ENCODE assay signal across 21 cellular contexts in the genomic region with DNA sequence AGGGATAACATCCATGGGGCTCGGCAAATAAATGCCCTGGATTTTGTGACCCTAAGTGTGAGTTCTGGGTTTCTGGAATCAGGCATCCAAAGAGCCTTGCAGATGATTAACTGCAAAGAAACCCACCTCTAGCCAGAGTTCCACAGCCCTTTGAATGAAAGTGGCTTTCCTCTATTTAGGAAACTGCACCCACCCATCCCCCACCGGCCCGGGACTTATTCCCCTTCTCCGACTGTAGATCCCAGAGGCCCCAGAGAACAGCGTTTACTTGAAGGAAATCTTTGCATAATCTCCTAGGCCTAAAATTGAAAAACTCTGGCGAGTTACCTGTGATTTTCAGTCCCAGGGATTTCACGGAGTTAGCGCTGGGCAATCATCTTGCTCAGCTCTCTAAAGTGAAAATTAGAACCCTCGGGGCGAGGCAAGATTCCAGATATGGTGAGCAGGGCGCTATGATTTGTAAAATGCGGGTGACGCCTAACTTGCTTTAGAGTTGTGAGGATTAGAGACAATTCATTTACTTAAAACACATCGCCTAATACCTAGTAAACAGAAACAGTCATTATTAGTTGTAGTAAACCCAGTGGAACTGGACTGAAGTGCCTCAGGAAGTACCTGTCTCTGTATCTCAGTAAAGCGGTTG. TPM values are rescaled to one million over a fixed set of nuclear protein-coding genes. Genes with fewer than 3 reads are reported as not detected.
DNase-seq lines count a peak whose midpoint lies in the region; ATAC-seq and TF ChIP-seq lines count a peak whose summit lies in the region.
"Had no signal": no experiment of that assay in that cellular context is flagged by ENCODE, and none has a peak within 500 bp of the region (broad histone marks: within the 10 kb centered on the region; RNA-seq: fewer than 3 reads in every experiment).

No MANE protein-coding gene starts in this region.

- H3K27me3 ChIP-seq in left ventricle myocardium inferior (ENCODE audit: low read depth), result peaks cover 100% of the 10 kb centered on the region
- peaks cover 22% of the 10 kb centered on the region for H3K27me3 ChIP-seq in colonic mucosa
- peaks cover 99% of the 10 kb centered on the region for H3K27me3 ChIP-seq in upper lobe of right lung

- peaks cover 78 to 97% (median 92%) of the 10 kb centered on the region in 3 donors for H3K27me3 Mint-ChIP-seq in naive B cell

- intact Hi-C loops in cardiac septum (cut with DNase I), result no loop called here
- intact Hi-C loops in left ventricle myocardium inferior (cut with micrococcal nuclease), result no loop called here
- intact Hi-C loops in colonic mucosa (cut with DNase I), result loop anchor here (10.0 kb wide), 1 partner anchor 1024 kb away; no protein-coding TSS in a partner anchor
- intact Hi-C loops in upper lobe of right lung (cut with DNase I), result loop anchor here (10.0 kb wide), 1 partner anchor 154 kb away; no protein-coding TSS in a partner anchor

- peak overlapping the region; percentile 36 to 86 (median 77) for H3K4me3 Mint-ChIP-seq in naive B cell
- H3K4me3 Mint-ChIP-seq: activated CD4-positive, alpha-beta T cell treated with anti-CD3 and anti-CD28 coated beads, Interleukin-2, amount 10 ng/mL, durations not matched to agents 7 days and 5 days had no signal

- peak overlapping the region in 4 of 6 donors; percentile 0 to 86 (median 26) for H3K27ac Mint-ChIP-seq in naive B cell
- H3K27ac Mint-ChIP-seq: activated CD4-positive, alpha-beta T cell treated with anti-CD3 and anti-CD28 coated beads, Interleukin-2, amount 10 ng/mL, durations not matched to agents 7 days and 5 days had no signal

- DNase-seq in cardiac septum (ENCODE audit: low spot score) (peak; percentile 44), left ventricle myocardium inferior (no peak), colonic mucosa (peak; percentile 29), naive B cell (no peak), upper lobe of right lung (peak; percentile 16), cortex of kidney (lab: John Stamatoyannopoulos, UW) (no peak), OCI-M2 (lab: John Stamatoyannopoulos, UW; ENCODE audit: unreplicated experiment) (no peak)
- DNase-seq: activated CD4-positive, alpha-beta T cell treated with anti-CD3 and anti-CD28 coated beads, Interleukin-2, amount 10 ng/mL, durations not matched to agents 7 days and 5 days; adrenal gland; effector CD4-positive, alpha-beta T cell; EL; NCI-H1092 treated with DMSO at 0.1 percent for 48 hours; NCI-H2081; NCI-H510A; stimulated activated naive CD4-positive, alpha-beta T cell treated with Interleukin-2 at 50 U/mL for 16 hours had no signal

- ATAC-seq in naive B cell (ENCODE audit: low read depth in 2 of 2) (no peak), upper lobe of right lung (no peak), HG02610 (IDR thresholded peaks at IDR 0.05; ENCODE audit: unreplicated experiment) (no peak)

- H3K4me1 Mint-ChIP-seq in naive B cell, result peaks cover 21 to 39% (median 38%) of the 10 kb centered on the region in 3 donors

- TF ChIP-seq CTCF in left ventricle myocardium inferior (IDR thresholded peaks at IDR 0.05; ENCODE audit: borderline replicate concordance) (no peak), colonic mucosa (IDR thresholded peaks at IDR 0.05) (no peak), upper lobe of right lung (IDR thresholded peaks at IDR 0.05) (no peak)

- no peaks in the 10 kb centered on the region for H3K36me3 ChIP-seq in left ventricle myocardium inferior
- no peaks in the 10 kb centered on the region for H3K36me3 ChIP-seq in colonic mucosa
- H3K36me3 ChIP-seq in upper lobe of right lung, result no peaks in the 10 kb centered on the region
- H3K36me3 ChIP-seq: adrenal gland, cardiac muscle cell had no signal

- H3K9me3 Mint-ChIP-seq in naive B cell, result peaks cover 0 to 2% (median 0%) of the 10 kb centered on the region in 7 donors
- H3K9me3 Mint-ChIP-seq: activated CD4-positive, alpha-beta T cell treated with anti-CD3 and anti-CD28 coated beads, Interleukin-2, amount 10 ng/mL, durations not matched to agents 7 days and 5 days had no signal

- peak overlapping the region; percentile 78 to 91 for H3K9ac ChIP-seq in colonic mucosa (ENCODE audit: low read depth in 2 of 2, low read length in 2 of 2)

- peaks cover 38% of the 10 kb centered on the region for H3K4me1 ChIP-seq in left ventricle myocardium inferior
- no peaks in the 10 kb centered on the region for H3K4me1 ChIP-seq in colonic mucosa
- no peaks in the 10 kb centered on the region for H3K4me1 ChIP-seq in upper lobe of right lung
- H3K4me1 ChIP-seq: adrenal gland had no signal

- H3K27ac ChIP-seq in left ventricle myocardium inferior (replicated peaks) (no peak overlapping the region), colonic mucosa (peak overlapping the region; percentile 84), upper lobe of right lung (no peak overlapping the region)
- H3K27ac ChIP-seq: adrenal gland, cardiac muscle cell had no signal

- H3K4me3 ChIP-seq in left ventricle myocardium inferior, result no peak overlapping the region
- H3K4me3 ChIP-seq in colonic mucosa, result peak overlapping the region; percentile 49
- no peak overlapping the region for H3K4me3 ChIP-seq in upper lobe of right lung
- H3K4me3 ChIP-seq: adrenal gland, cardiac muscle cell had no signal

- H3K36me3 Mint-ChIP-seq in naive B cell, result no peaks in the 10 kb centered on the region

- H3K9me3 ChIP-seq in left ventricle myocardium inferior (replicated peaks) (no peaks in the 10 kb centered on the region), colonic mucosa (no peaks in the 10 kb centered on the region), upper lobe of right lung (no peaks in the 10 kb centered on the region)
- H3K9me3 ChIP-seq: adrenal gland had no signal

RNA-seq across cellular contexts. Expression of a gene that starts 9.4 kb away (rescaled TPM):
- total RNA-seq in cardiac septum, result not detected
- not detected for total RNA-seq in left ventricle myocardium inferior
- 10 to 100 TPM; 26.9 to 40.7 TPM for total RNA-seq in colonic mucosa
- polyA plus RNA-seq in naive B cell (ENCODE audit: low read depth in 6 of 6), result not detected
- not detected for total RNA-seq in upper lobe of right lung
- total RNA-seq: activated CD4-positive, alpha-beta T cell treated with anti-CD3 and anti-CD28 coated beads, Interleukin-2, amount 10 ng/mL, durations not matched to agents 7 days and 5 days; adrenal gland; cardiac muscle cell; lung microvascular endothelial cell; renal cortical epithelial cell; urinary bladder had no signal
- polyA plus RNA-seq: adrenal gland, AG04450, cardiac muscle cell, urinary bladder had no signal

RNA-seq across cellular contexts. Expression of a gene that starts 10.0 kb away (rescaled TPM):
- total RNA-seq in cardiac septum (not detected), left ventricle myocardium inferior (not detected), colonic mucosa (100 to 1,000 TPM; 271 to 391 TPM), upper lobe of right lung (not detected)
- not detected for polyA plus RNA-seq in naive B cell (ENCODE audit: low read depth in 6 of 6)
- total RNA-seq: activated CD4-positive, alpha-beta T cell treated with anti-CD3 and anti-CD28 coated beads, Interleukin-2, amount 10 ng/mL, durations not matched to agents 7 days and 5 days; cardiac muscle cell; lung microvascular endothelial cell; renal cortical epithelial cell; urinary bladder had no signal
- polyA plus RNA-seq: AG04450, cardiac muscle cell, urinary bladder had no signal

RNA-seq across cellular contexts. Expression of a gene that starts 59.3 kb away (rescaled TPM):
- total RNA-seq in cardiac septum (not detected), left ventricle myocardium inferior (not detected), colonic mucosa (under 1 TPM; 0.35 to 0.54 TPM), upper lobe of right lung (not detected)
- not detected for polyA plus RNA-seq in naive B cell (ENCODE audit: low read depth in 6 of 6)
- total RNA-seq: activated CD4-positive, alpha-beta T cell treated with anti-CD3 and anti-CD28 coated beads, Interleukin-2, amount 10 ng/mL, durations not matched to agents 7 days and 5 days; adrenal gland; cardiac muscle cell; lung microvascular endothelial cell; renal cortical epithelial cell; urinary bladder had no signal
- polyA plus RNA-seq: adrenal gland, AG04450, cardiac muscle cell, urinary bladder had no signal

Comparison
In these comparisons a context has a peak if more than half of its experiments do, and no peak if none do; other contexts are left out.
1. DNase-seq: peak in cardiac septum (single experiment), colonic mucosa (single experiment) and upper lobe of right lung (single experiment); none in left ventricle myocardium inferior (single experiment), naive B cell (single experiment), cortex of kidney (single experiment) and OCI-M2 (single experiment).
2. RNA of a gene that starts 9.4 kb away (total RNA-seq): 26.9 to 40.7 TPM in colonic mucosa; not detected in upper lobe of right lung (single experiment), not detected in cardiac septum (single experiment) and not detected in left ventricle myocardium inferior (single experiment); every median in the first group is over 10 times any median in the second.
3. RNA of a gene that starts 10.0 kb away (total RNA-seq): 271 to 391 TPM in colonic mucosa; not detected in cardiac septum (single experiment), not detected in left ventricle myocardium inferior (single experiment) and not detected in upper lobe of right lung (single experiment); every median in the first group is over 100 times any median in the second.
4. intact Hi-C loops: an anchor here in colonic mucosa (10.0 kb wide) and upper lobe of right lung (10.0 kb wide); none called in cardiac septum and left ventricle myocardium inferior.